2 cellular contexts compared by ENCODE assay signal in genomic region chr1:85580046-85580411, GRCh38.
TF ChIP-seq lines count a peak whose summit lies in the region.

No MANE protein-coding gene starts in this region.

TF ChIP-seq in GM12878, 131 proteins besides CTCF, POLR2A, EP300 and RAD21 (continued from another document):
- TF ChIP-seq NKRF (conservative IDR thresholded peaks at IDR 0.05) (no peak), IKZF2 (IDR thresholded peaks at IDR 0.05) (no peak), ELK1 (IDR thresholded peaks at IDR 0.05; ENCODE audit: low read depth, low read length) (no peak), MEF2B (IDR thresholded peaks at IDR 0.05; ENCODE audit: partially characterized antibody, poor library complexity, severe bottlenecking) (no peak), HDGF (IDR thresholded peaks at IDR 0.05) (no peak), EZH2 (IDR thresholded peaks at IDR 0.05; ENCODE audit: borderline replicate concordance, control insufficient read depth, low read depth, low read length) (no peak), TBL1XR1 (IDR thresholded peaks at IDR 0.05; ENCODE audit: low read depth, low read length) (no peak), MAX (IDR thresholded peaks at IDR 0.05; ENCODE audit: low read depth, low read length) (no peak), ZNF274 (IDR thresholded peaks at IDR 0.05; ENCODE audit: insufficient read depth, insufficient read length) (no peak), ZBED1 (IDR thresholded peaks at IDR 0.05; ENCODE audit: borderline replicate concordance) (no peak), IRF4 (IDR thresholded peaks at IDR 0.05; ENCODE audit: low read depth, low read length) (no peak), POLR2AphosphoS2 (IDR thresholded peaks at IDR 0.05; ENCODE audit: low read depth, low read length) (no peak), PAX8 (IDR thresholded peaks at IDR 0.05) (no peak), RFX5 (IDR thresholded peaks at IDR 0.05; ENCODE audit: low read depth, low read length) (no peak), CEBPB (IDR thresholded peaks at IDR 0.05; ENCODE audit: borderline replicate concordance in 1 of 2, low read depth in 2 of 2, low read length in 2 of 2) (no peak), BHLHE40 (IDR thresholded peaks at IDR 0.05; ENCODE audit: borderline replicate concordance in 1 of 2, low read depth in 2 of 2, low read length in 1 of 2) (no peak), FOXK2 (IDR thresholded peaks at IDR 0.05) (no peak), RELB (IDR thresholded peaks at IDR 0.05; ENCODE audit: low read depth) (no peak), ETV6 (conservative IDR thresholded peaks at IDR 0.05 in 1 of 2, IDR thresholded peaks at IDR 0.05 in 1 of 2; ENCODE audit: borderline replicate concordance in 1 of 2, low read depth in 1 of 2) (no peak)

TF ChIP-seq in HepG2, 621 proteins besides CTCF, POLR2A, EP300 and RAD21:
- TF ChIP-seq ZNF878 (CRISPR knock-in tag; IDR thresholded peaks at IDR 0.05) = peak; percentile 22; the same call in 1 of the 2 replicates
- TF ChIP-seq PATZ1 (CRISPR knock-in tag; IDR thresholded peaks at IDR 0.05) = 0 out of 2 replicates have a peak, but pooled peaks have one; percentile 2
- no peak for TF ChIP-seq SOX6 (IDR thresholded peaks at IDR 0.05)
- 0 out of 2 replicates have a peak, but pooled peaks have one; percentile 13 for TF ChIP-seq SOX6 (CRISPR knock-in tag; IDR thresholded peaks at IDR 0.05)
- no peak for TF ChIP-seq CENPT (CRISPR knock-in tag; IDR thresholded peaks at IDR 0.05; ENCODE audit: low read depth)
- TF ChIP-seq ZNF432 (CRISPR knock-in tag; IDR thresholded peaks at IDR 0.05; ENCODE audit: borderline replicate concordance) = no peak
